Comparison of ENCODE assay signal across 22 cellular contexts in the genomic region with DNA sequence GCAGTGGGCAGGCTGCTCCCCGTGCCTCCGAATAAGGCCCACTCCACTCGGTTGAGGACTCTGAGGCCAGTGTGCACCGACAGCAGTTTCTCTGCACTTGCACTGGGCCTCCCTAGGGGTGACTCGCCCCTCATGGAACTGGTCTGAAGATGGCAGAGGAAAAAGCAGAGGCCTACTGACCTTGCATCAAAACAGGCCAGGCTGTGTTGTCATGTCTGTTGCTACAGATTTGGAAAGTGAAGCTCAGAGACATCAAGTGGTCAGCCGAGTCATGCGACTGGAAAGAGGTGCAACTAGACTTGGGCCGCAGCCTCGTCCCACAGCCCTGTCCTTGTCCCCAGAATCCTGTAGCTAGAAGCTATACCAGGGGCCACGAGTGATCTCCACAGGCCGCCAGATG.
"Had no signal": no experiment of that assay in that cellular context is flagged by ENCODE, and none has a peak within 500 bp of the region (broad histone marks: within the 10 kb centered on the region; RNA-seq: fewer than 3 reads in every experiment).

No MANE protein-coding gene starts in this region.

- H3K27me3 ChIP-seq: dorsolateral prefrontal cortex, esophagus muscularis mucosa, gastroesophageal sphincter, testis, tibial nerve had no signal

- H3K27ac Mint-ChIP-seq: memory B cell; natural killer cell treated with Interleukin-12 subunit alpha and Interleukin-12 subunit beta and Interleukin-15 and Interleukin-18, amount 100 ng/mL, for 72 hours; stimulated activated naive B cell treated with anti-CD40 and anti-IgM and Interleukin-4, amounts not matched to agents 10 μg/mL and 1 μg/mL and 100 μg/mL, for 72 hours; stimulated activated naive CD8-positive, alpha-beta T cell treated with anti-CD3 and anti-CD28 coated beads, Interleukin-15, amount 100 ng/mL, for 72 hours had no signal

- H3K36me3 Mint-ChIP-seq: memory B cell; natural killer cell treated with Interleukin-12 subunit alpha and Interleukin-12 subunit beta and Interleukin-15 and Interleukin-18, amount 100 ng/mL, for 72 hours; stimulated activated naive B cell treated with anti-CD40 and anti-IgM and Interleukin-4, amounts not matched to agents 10 μg/mL and 1 μg/mL and 100 μg/mL, for 72 hours had no signal

- H3K4me3 Mint-ChIP-seq: memory B cell; natural killer cell treated with Interleukin-12 subunit alpha and Interleukin-12 subunit beta and Interleukin-15 and Interleukin-18, amount 100 ng/mL, for 72 hours; stimulated activated naive B cell treated with anti-CD40 and anti-IgM and Interleukin-4, amounts not matched to agents 10 μg/mL and 1 μg/mL and 100 μg/mL, for 72 hours; stimulated activated naive CD8-positive, alpha-beta T cell treated with anti-CD3 and anti-CD28 coated beads, Interleukin-15, amount 100 ng/mL, for 72 hours had no signal

- H3K4me3 ChIP-seq: coronary artery, dorsolateral prefrontal cortex, esophagus muscularis mucosa, gastroesophageal sphincter, left ventricle myocardium inferior, lower lobe of right lung, testis, tibial nerve had no signal

- H3K27me3 Mint-ChIP-seq: stimulated activated naive CD8-positive, alpha-beta T cell treated with anti-CD3 and anti-CD28 coated beads, Interleukin-15, amount 100 ng/mL, for 72 hours had no signal

- H3K9me3 ChIP-seq: esophagus muscularis mucosa, gastroesophageal sphincter, left ventricle myocardium inferior, lower lobe of right lung, testis, tibial nerve had no signal

- H3K9me3 Mint-ChIP-seq: memory B cell; natural killer cell treated with Interleukin-12 subunit alpha and Interleukin-12 subunit beta and Interleukin-15 and Interleukin-18, amount 100 ng/mL, for 72 hours; stimulated activated naive B cell treated with anti-CD40 and anti-IgM and Interleukin-4, amounts not matched to agents 10 μg/mL and 1 μg/mL and 100 μg/mL, for 72 hours; stimulated activated naive CD8-positive, alpha-beta T cell treated with anti-CD3 and anti-CD28 coated beads, Interleukin-15, amount 100 ng/mL, for 72 hours had no signal

- DNase-seq: dorsolateral prefrontal cortex; effector CD8-positive, alpha-beta T cell; foreskin fibroblast; glutamatergic neuron; kidney; left cardiac atrium; left ventricle myocardium inferior; lower lobe of right lung; midbrain; posterior cingulate gyrus; stimulated activated CD4-positive, alpha-beta T cell treated with anti-CD3 and anti-CD28 coated beads, Interleukin-2, amount 100 ng/mL, for 24 hours; stimulated activated CD4-positive, alpha-beta T cell treated with anti-CD3 and anti-CD28 coated beads, Interleukin-4, amount 100 ng/mL, for 4 hours; stimulated activated naive B cell treated with anti-CD40 and anti-IgM and Interleukin-4, amounts not matched to agents 10 μg/mL and 1 μg/mL and 100 μg/mL, for 72 hours; stimulated activated naive CD8-positive, alpha-beta T cell treated with anti-CD3 and anti-CD28 coated beads, Interleukin-15, amount 100 ng/mL, for 72 hours; testis had no signal

- H3K27ac ChIP-seq: coronary artery, dorsolateral prefrontal cortex, esophagus muscularis mucosa, gastroesophageal sphincter, left ventricle myocardium inferior, lower lobe of right lung, testis, tibial nerve had no signal

- ATAC-seq: gastroesophageal sphincter; left cardiac atrium; lower lobe of right lung; natural killer cell treated with Interleukin-12 subunit alpha and Interleukin-12 subunit beta and Interleukin-15 and Interleukin-18, amount 100 ng/mL, for 72 hours; sciatic nerve; stimulated activated naive B cell treated with anti-CD40 and anti-IgM and Interleukin-4, amounts not matched to agents 10 μg/mL and 1 μg/mL and 100 μg/mL, for 72 hours; stimulated activated naive CD8-positive, alpha-beta T cell treated with anti-CD3 and anti-CD28 coated beads, Interleukin-15, amount 100 ng/mL, for 72 hours had no signal
